In genomic region chr2:187129866-187130265, GRCh38 we compare ENCODE assay signal across 26 cellular contexts.
"Had no signal": no experiment of that assay in that cellular context is flagged by ENCODE, and none has a peak within 500 bp of the region (broad histone marks: within the 10 kb centered on the region; RNA-seq: fewer than 3 reads in every experiment).

No MANE protein-coding gene starts in this region.

- H3K27me3 ChIP-seq: stomach, suprapubic skin, testis, thyroid gland, tibial artery, tibial nerve, transverse colon, upper lobe of left lung, upper lobe of right lung, uterus, vagina had no signal

- H3K27ac ChIP-seq: stomach, suprapubic skin, testis, thoracic aorta, thyroid gland, tibial artery, tibial nerve, transverse colon, upper lobe of right lung, uterus, vagina had no signal

- H3K4me1 ChIP-seq: stomach, suprapubic skin, testis, thyroid gland, tibial nerve, transverse colon, upper lobe of left lung, upper lobe of right lung, uterus, vagina had no signal

- H3K9me3 ChIP-seq: stomach, suprapubic skin, testis, thoracic aorta, thyroid gland, tibial artery, tibial nerve, transverse colon, upper lobe of left lung, upper lobe of right lung, uterus, vagina had no signal

- H3K4me3 ChIP-seq: stomach, suprapubic skin, testis, thoracic aorta, thyroid gland, tibial artery, tibial nerve, transverse colon, upper lobe of left lung, upper lobe of right lung, uterus, vagina had no signal

- H3K36me3 ChIP-seq: stomach, suprapubic skin, thoracic aorta, thyroid gland, tibial artery, tibial nerve, transverse colon, upper lobe of left lung, upper lobe of right lung, uterus, vagina had no signal

- ATAC-seq: stimulated activated effector memory CD8-positive, alpha-beta T cell treated with anti-CD3 and anti-CD28 coated beads, Interleukin-12 subunit alpha, Interleukin-12 subunit beta, amount 100 ng/mL, for 72 hours; stimulated activated memory B cell treated with anti-CD40 and anti-IgM and Interleukin-4, amounts not matched to agents 10 μg/mL and 1 μg/mL and 100 μg/mL, for 72 hours; stimulated activated naive B cell treated with anti-CD40 and anti-IgM and Interleukin-4, amounts not matched to agents 10 μg/mL and 1 μg/mL and 100 μg/mL, for 72 hours; stimulated activated naive CD8-positive, alpha-beta T cell treated with anti-CD3 and anti-CD28 coated beads, Interleukin-15, amount 100 ng/mL, for 72 hours; stimulated activated naive CD8-positive, alpha-beta T cell treated with anti-CD3 and anti-CD28 coated beads, Interleukin-15, Interleukin-2, amounts not matched to agents 100 U/mL and 50 U/mL, for 24 hours; upper lobe of right lung had no signal

- DNase-seq: stimulated activated CD4-positive, alpha-beta T cell treated with anti-CD3 and anti-CD28 coated beads, Interleukin-2, amount 100 ng/mL, for 48 hours; stimulated activated CD4-positive, alpha-beta T cell treated with anti-CD3 and anti-CD28 coated beads, Interleukin-4, amount 100 ng/mL, for 1 hour; stimulated activated CD4-positive, alpha-beta T cell treated with anti-CD3 and anti-CD28 coated beads, Interleukin-4, amount 100 ng/mL, for 24 hours; stimulated activated CD4-positive, alpha-beta T cell treated with anti-CD3 and anti-CD28 coated beads, Interleukin-4, amount 100 ng/mL, for 4 hours; stimulated activated CD8-positive, alpha-beta memory T cell treated with anti-CD3 and anti-CD28 coated beads, Interleukin-4, amount 100 ng/mL, for 48 hours; stimulated activated naive B cell treated with anti-CD40 and anti-IgM and Interleukin-4, amounts not matched to agents 10 μg/mL and 1 μg/mL and 100 μg/mL, for 72 hours; stimulated activated naive CD4-positive, alpha-beta T cell; stimulated activated naive CD4-positive, alpha-beta T cell treated with Interleukin-2 at 50 U/mL for 16 hours; stimulated activated naive CD8-positive, alpha-beta T cell treated with anti-CD3 and anti-CD28 coated beads, Interleukin-15, amount 100 ng/mL, for 72 hours; stimulated activated naive CD8-positive, alpha-beta T cell treated with anti-CD3 and anti-CD28 coated beads, Interleukin-15, Interleukin-2, amounts not matched to agents 100 U/mL and 50 U/mL, for 24 hours; stomach; substantia nigra; testis; thyroid gland; tibial artery; transverse colon; trophoblast cell; upper lobe of left lung; upper lobe of right lung; uterus had no signal
